In the genomic region with DNA sequence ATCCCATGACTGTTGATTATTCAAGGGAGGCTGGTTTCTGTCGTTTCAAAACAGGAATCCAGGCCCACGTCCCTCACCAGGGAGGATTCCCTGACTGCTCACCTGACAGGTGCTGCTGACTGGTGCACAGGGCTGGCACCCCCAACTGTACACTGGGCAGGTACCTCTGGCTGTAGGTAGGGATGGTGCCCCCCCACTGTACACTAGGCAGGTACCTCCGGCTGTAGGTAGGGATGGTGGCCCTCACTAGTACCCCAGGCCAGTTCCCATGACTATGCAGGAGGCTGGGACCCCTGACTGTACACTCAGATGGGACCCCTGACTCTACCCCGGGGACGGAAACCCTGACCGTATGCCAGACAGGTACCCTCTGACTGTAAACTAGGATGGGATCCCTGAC, we compare ENCODE assay signal across 35 cellular contexts.
"Had no signal": no experiment of that assay in that cellular context is flagged by ENCODE, and none has a peak within 500 bp of the region (broad histone marks: within the 10 kb centered on the region; RNA-seq: fewer than 3 reads in every experiment).

No MANE protein-coding gene starts in this region.

- H3K36me3 Mint-ChIP-seq: activated naive CD4-positive, alpha-beta T cell treated with anti-CD3 and anti-CD28 coated beads, Interleukin-2, amount 50 U/mL, for 72 hours; IgD-negative memory B cell had no signal

- H3K27ac Mint-ChIP-seq: activated B cell treated with CpG ODN at 0.5 μM for 24 hours; activated CD8-positive, alpha-beta T cell treated with anti-CD3 and anti-CD28 coated beads for 36 hours; activated naive CD4-positive, alpha-beta T cell treated with anti-CD3 and anti-CD28 coated beads for 36 hours; activated naive CD4-positive, alpha-beta T cell treated with anti-CD3 and anti-CD28 coated beads, Interleukin-2, amount 50 U/mL, for 72 hours; IgD-negative memory B cell had no signal

- H3K4me3 ChIP-seq: adrenal gland, body of pancreas, MG63, Peyer's patch had no signal

- H3K36me3 ChIP-seq: adrenal gland, MG63, Peyer's patch had no signal

- H3K4me1 ChIP-seq: adrenal gland had no signal

- H3K27ac ChIP-seq: adrenal gland, body of pancreas, Peyer's patch, VCaP had no signal

- H3K9me3 ChIP-seq: adrenal gland, body of pancreas, MG63, Peyer's patch had no signal

- ATAC-seq: activated CD8-positive, alpha-beta T cell treated with anti-CD3 and anti-CD28 coated beads for 36 hours; activated naive CD4-positive, alpha-beta T cell treated with anti-CD3 and anti-CD28 coated beads, Interleukin-2, amount 50 U/mL, for 72 hours; activated T-cell treated with anti-CD3 and anti-CD28 coated beads, Interleukin-2, amount 50 U/mL, for 4 hours; body of pancreas; PC-3 had no signal

- H3K9me3 Mint-ChIP-seq: activated B cell treated with CpG ODN at 0.5 μM for 24 hours; activated CD8-positive, alpha-beta T cell treated with anti-CD3 and anti-CD28 coated beads for 36 hours; activated naive CD4-positive, alpha-beta T cell treated with anti-CD3 and anti-CD28 coated beads for 36 hours; activated naive CD4-positive, alpha-beta T cell treated with anti-CD3 and anti-CD28 coated beads, Interleukin-2, amount 50 U/mL, for 72 hours; activated T-cell treated with anti-CD3 and anti-CD28 coated beads, Interleukin-2, amount 50 U/mL, for 4 hours; activated T-helper 1 cell treated with anti-CD3 and anti-CD28 coated beads, Interleukin-12 subunit alpha, Interleukin-12 subunit beta, Interleukin-2, Interleukin-4 antibody, amounts not matched to agents 30 ng/mL and 10 ng/mL and 1 ng/mL, durations not matched to agents 14 hours and 24 hours and 36 hours; IgD-negative memory B cell had no signal

- H3K4me3 Mint-ChIP-seq: activated B cell treated with CpG ODN at 0.5 μM for 24 hours; activated CD8-positive, alpha-beta T cell treated with anti-CD3 and anti-CD28 coated beads for 36 hours; activated naive CD4-positive, alpha-beta T cell treated with anti-CD3 and anti-CD28 coated beads for 36 hours; activated T-cell treated with anti-CD3 and anti-CD28 coated beads, Interleukin-2, amount 50 U/mL, for 4 hours; activated T-helper 1 cell treated with anti-CD3 and anti-CD28 coated beads, Interleukin-12 subunit alpha, Interleukin-12 subunit beta, Interleukin-2, Interleukin-4 antibody, amounts not matched to agents 30 ng/mL and 10 ng/mL and 1 ng/mL, durations not matched to agents 14 hours and 24 hours and 36 hours; IgD-negative memory B cell had no signal

- DNase-seq: activated B cell treated with CpG ODN at 0.5 μM for 24 hours; activated CD4-positive, alpha-beta T cell treated with anti-CD3 and anti-CD28 coated beads for 4 hours; activated CD4-positive, CD25-positive, alpha-beta regulatory T cell treated with anti-CD3 and anti-CD28 coated beads, Interleukin-2, amount 50 U/mL, for 72 hours; activated CD8-positive, alpha-beta T cell treated with anti-CD3 and anti-CD28 coated beads for 36 hours; activated gamma-delta T cell treated with Interleukin-2 at 50 U/mL for 16 hours; activated naive CD4-positive, alpha-beta T cell treated with anti-CD3 and anti-CD28 coated beads for 36 hours; activated T-cell treated with anti-CD3 and anti-CD28 coated beads, Interleukin-2, amount 50 U/mL, for 4 hours; adrenal gland; body of pancreas; central memory CD4-positive, alpha-beta T cell; Kasumi-1; KG1; MG63; NCI-H1048; NCI-H1105 treated with DMSO at 0.1 percent for 48 hours; NCI-H1436; NCI-H1694; NCI-H1930; NCI-H2081 treated with DMSO at 0.1 percent for 48 hours; NCI-H510A; NCI-H526; NCI-H748 treated with DMSO at 0.1 percent for 48 hours; NK-92 treated with Interleukin-12 subunit alpha and Interleukin-12 subunit beta, amount 100 ng/mL, for 24 hours; PC-3; Right ventricle myocardium superior; RPMI8226; SW 1271; T-helper 1 cell; T-helper 2 cell; T-helper 9 cell had no signal

- H3K27me3 ChIP-seq: body of pancreas, Peyer's patch had no signal

- H3K27me3 Mint-ChIP-seq: activated CD8-positive, alpha-beta T cell treated with anti-CD3 and anti-CD28 coated beads for 36 hours had no signal
